Comparison of ENCODE assay signal across 1 cellular context in genomic region chr5:71770381-71770780, GRCh38.
TF ChIP-seq lines count a peak whose summit lies in the region.

No MANE protein-coding gene starts in this region.

TF ChIP-seq in K562, 482 proteins besides CTCF, POLR2A, EP300 and RAD21 (continued from another document):
- TF ChIP-seq CEBPG (CRISPR knock-in tag; IDR thresholded peaks at IDR 0.05): no peak
- 0 out of 4 replicates have a peak, but pooled peaks of 1 of the 2 experiments have one; percentile 58 for TF ChIP-seq CEBPG (tag; conservative IDR thresholded peaks at IDR 0.05 in 1 of 2, IDR thresholded peaks at IDR 0.05 in 1 of 2)
- TF ChIP-seq TRIM24 (IDR thresholded peaks at IDR 0.05): peak; percentile 51 to 67; a peak in 2 of 4 replicates
- no peak for TF ChIP-seq TAF9B (IDR thresholded peaks at IDR 0.05; ENCODE audit: partially characterized antibody)
